In the genomic region with DNA sequence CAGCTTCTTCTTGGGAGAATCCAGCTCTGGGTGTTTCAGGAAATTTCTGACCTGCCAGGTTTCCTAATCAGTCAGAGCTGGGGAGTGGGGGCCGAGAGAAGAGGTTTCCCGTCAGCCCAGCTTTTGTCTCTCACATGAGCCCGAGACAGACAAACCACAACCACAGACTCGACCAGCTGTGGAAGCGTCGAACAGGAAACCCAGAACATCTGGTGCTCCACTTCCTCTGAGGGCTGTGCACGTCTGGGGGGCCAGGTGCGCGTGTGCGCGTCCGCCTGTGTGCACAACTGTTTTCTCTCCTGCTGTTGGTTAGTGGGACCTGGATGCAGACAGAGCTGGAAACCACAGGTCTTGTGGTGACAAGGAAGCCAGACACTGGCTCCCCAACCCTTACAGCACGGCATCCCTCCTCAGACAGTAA, we compare ENCODE assay signal across 8 cellular contexts.
DNase-seq lines count a peak whose midpoint lies in the region; ATAC-seq lines count a peak whose summit lies in the region.

No MANE protein-coding gene starts in this region.

- no peaks in the 10 kb centered on the region for H3K27me3 Mint-ChIP-seq in activated CD4-positive, alpha-beta T cell treated with anti-CD3 and anti-CD28 coated beads for 36 hours
- peaks cover 22% of the 10 kb centered on the region in 2 donors for H3K27me3 Mint-ChIP-seq in effector memory CD8-positive, alpha-beta T cell

- no peaks in the 10 kb centered on the region for H3K36me3 Mint-ChIP-seq in activated CD4-positive, alpha-beta T cell treated with anti-CD3 and anti-CD28 coated beads for 36 hours (ENCODE audit: low read depth)
- H3K36me3 Mint-ChIP-seq in effector memory CD8-positive, alpha-beta T cell (ENCODE audit: insufficient read depth), result peaks cover 33% of the 10 kb centered on the region

- POLR2A ChIA-PET in activated CD4-positive, alpha-beta T cell treated with anti-CD3 and anti-CD28 coated beads for 36 hours (lab: Charles Lee), result interaction anchor here (1.1 to 2.5 kb wide), 2 partner anchors 13 to 131 kb away, joined by 5 to 8 read pairs; no protein-coding TSS in a partner anchor

- peak overlapping the region; percentile 77 for H3K27ac Mint-ChIP-seq in activated CD4-positive, alpha-beta T cell treated with anti-CD3 and anti-CD28 coated beads for 36 hours
- peak overlapping the region; percentile 72 to 80 for H3K27ac Mint-ChIP-seq in effector memory CD8-positive, alpha-beta T cell

- intact Hi-C loops in activated CD4-positive, alpha-beta T cell treated with anti-CD3 and anti-CD28 coated beads for 36 hours (cut with DNase I, micrococcal nuclease), result loop anchor here (1.0 to 10.0 kb wide), 3 partner anchors 13 to 1046 kb away; a partner anchor contains a TSS

- peak overlapping the region; percentile 56 for H3K4me3 Mint-ChIP-seq in activated CD4-positive, alpha-beta T cell treated with anti-CD3 and anti-CD28 coated beads for 36 hours
- peak overlapping the region; percentile 51 to 66 for H3K4me3 Mint-ChIP-seq in effector memory CD8-positive, alpha-beta T cell

- peak; percentile 29 for DNase-seq in NCI-H82 (lab: John Stamatoyannopoulos, UW)
- no peak for DNase-seq in NCI-H82 treated with DMSO at 0.1 percent for 48 hours (lab: John Stamatoyannopoulos, UW; ENCODE audit: unreplicated experiment)
- peak; percentile 85 for DNase-seq in activated CD4-positive, alpha-beta T cell treated with anti-CD3 and anti-CD28 coated beads for 36 hours
- peak; percentile 71 to 73 (median 73) for DNase-seq in effector memory CD8-positive, alpha-beta T cell
- DNase-seq in stimulated activated naive CD8-positive, alpha-beta T cell treated with anti-CD3 and anti-CD28 coated beads, Interleukin-15, Interleukin-2, amounts not matched to agents 100 U/mL and 50 U/mL, for 24 hours, result peak; percentile 78
- no peak for DNase-seq in left lobe of liver (ENCODE audit: low spot score)
- no peak for DNase-seq in hepatic stellate cell (ENCODE audit: low spot score)

- CTCF ChIA-PET in activated CD4-positive, alpha-beta T cell treated with anti-CD3 and anti-CD28 coated beads for 36 hours (lab: Charles Lee), result interaction anchor here (0.6 to 1.5 kb wide), 6 partner anchors 8 to 1098 kb away, joined by 3 to 11 read pairs (median 4); no protein-coding TSS in a partner anchor

- no peaks in the 10 kb centered on the region for H3K9me3 Mint-ChIP-seq in activated CD4-positive, alpha-beta T cell treated with anti-CD3 and anti-CD28 coated beads for 36 hours (ENCODE audit: low read depth)
- no peaks in the 10 kb centered on the region for H3K9me3 Mint-ChIP-seq in effector memory CD8-positive, alpha-beta T cell

- ATAC-seq in HG03460 (IDR thresholded peaks at IDR 0.05; ENCODE audit: unreplicated experiment), result peak; percentile 69
- peak; percentile 28 for ATAC-seq in activated CD4-positive, alpha-beta T cell treated with anti-CD3 and anti-CD28 coated beads for 36 hours
- peak; percentile 71 for ATAC-seq in effector memory CD8-positive, alpha-beta T cell (replicated peaks)
- peak; percentile 55 for ATAC-seq in stimulated activated naive CD8-positive, alpha-beta T cell treated with anti-CD3 and anti-CD28 coated beads, Interleukin-15, Interleukin-2, amounts not matched to agents 100 U/mL and 50 U/mL, for 24 hours
- ATAC-seq in left lobe of liver, result no peak

- peaks cover 47% of the 10 kb centered on the region for H3K4me1 Mint-ChIP-seq in activated CD4-positive, alpha-beta T cell treated with anti-CD3 and anti-CD28 coated beads for 36 hours
- peaks cover 31 to 32% of the 10 kb centered on the region in 2 donors for H3K4me1 Mint-ChIP-seq in effector memory CD8-positive, alpha-beta T cell (ENCODE audit: low read depth in 2 of 2)

Comparison
In these comparisons a context has a peak if more than half of its experiments do, and no peak if none do; other contexts are left out.
1. DNase-seq: peak in NCI-H82 (single experiment), activated CD4-positive, alpha-beta T cell treated with anti-CD3 and anti-CD28 coated beads for 36 hours (single experiment), effector memory CD8-positive, alpha-beta T cell (3 of 3) and stimulated activated naive CD8-positive, alpha-beta T cell treated with anti-CD3 and anti-CD28 coated beads, Interleukin-15, Interleukin-2, amounts not matched to agents 100 U/mL and 50 U/mL, for 24 hours (single experiment); none in NCI-H82 treated with DMSO at 0.1 percent for 48 hours (single experiment), left lobe of liver (single experiment) and hepatic stellate cell (single experiment).